In genomic region chr1:38502772-38503171, GRCh38 we compare ENCODE assay signal across 14 cellular contexts.
DNase-seq lines count a peak whose midpoint lies in the region; ATAC-seq and TF ChIP-seq lines count a peak whose summit lies in the region.
"Had no signal": no experiment of that assay in that cellular context is flagged by ENCODE, and none has a peak within 500 bp of the region (broad histone marks: within the 10 kb centered on the region; RNA-seq: fewer than 3 reads in every experiment).

No MANE protein-coding gene starts in this region.

- H3K27ac Mint-ChIP-seq in neural crest cell (ENCODE audit: unreplicated experiment): no peak overlapping the region
- H3K27ac Mint-ChIP-seq: CD8-positive, alpha-beta memory T cell had no signal

- no peak overlapping the region for H3K4me3 Mint-ChIP-seq in neural crest cell
- H3K4me3 Mint-ChIP-seq: CD8-positive, alpha-beta memory T cell had no signal

- H3K27ac ChIP-seq in brain microvascular endothelial cell: no peak overlapping the region
- H3K27ac ChIP-seq: coronary artery, thyroid gland had no signal

- DNase-seq in GM06990 (ENCODE audit: extremely low read depth, insufficient read length) (no peak), LHCN-M2 (ENCODE audit: low read depth) (peak; percentile 5), brain microvascular endothelial cell (no peak), neural crest cell (ENCODE audit: low read depth, low spot score) (peak; percentile 37), NCI-H1092 (lab: John Stamatoyannopoulos, UW) (no peak), G401 (ENCODE audit: low spot score) (no peak)
- no peak for DNase-seq in stimulated activated naive CD4-positive, alpha-beta T cell (lab: John Stamatoyannopoulos, UW)
- DNase-seq: activated naive CD4-positive, alpha-beta T cell treated with anti-CD3 and anti-CD28 coated beads, Interleukin-2, amount 50 U/mL, for 16 hours; CD8-positive, alpha-beta memory T cell; NCI-H1694; T-helper 9 cell; thyroid gland had no signal

- in situ Hi-C loops in brain microvascular endothelial cell (cut with HindIII; ENCODE audit: low pct_ligation_motif_present, low sequenced_read_pairs) (no loop called here), G401 (cut with HindIII; ENCODE audit: low sequenced_read_pairs) (no loop called here)

- no peaks in the 10 kb centered on the region for H3K36me3 Mint-ChIP-seq in neural crest cell (ENCODE audit: low read depth)
- H3K36me3 Mint-ChIP-seq: CD8-positive, alpha-beta memory T cell had no signal

- H3K36me3 ChIP-seq in GM06990 (ENCODE audit: control insufficient read depth, insufficient read depth, low read length) (no peaks in the 10 kb centered on the region), brain microvascular endothelial cell (replicated peaks) (no peaks in the 10 kb centered on the region)
- H3K36me3 ChIP-seq: thyroid gland had no signal

- no peaks in the 10 kb centered on the region for H3K27me3 ChIP-seq in GM06990 (replicated peaks; ENCODE audit: control insufficient read depth, insufficient read depth, low read length)
- H3K27me3 ChIP-seq in brain microvascular endothelial cell (replicated peaks): no peaks in the 10 kb centered on the region
- H3K27me3 ChIP-seq: thyroid gland had no signal

- TF ChIP-seq CTCF in GM06990 (IDR thresholded peaks at IDR 0.05; ENCODE audit: insufficient read depth, low read length, poor library complexity, severe bottlenecking): peak; percentile 50
- TF ChIP-seq CTCF in brain microvascular endothelial cell (IDR thresholded peaks at IDR 0.05; ENCODE audit: low read depth, low read length, missing control alignments): peak; percentile 41
- no peak for TF ChIP-seq CTCF in neural crest cell (conservative IDR thresholded peaks at IDR 0.05)

- H3K4me1 Mint-ChIP-seq in neural crest cell: peaks cover 31% of the 10 kb centered on the region
- H3K4me1 Mint-ChIP-seq: CD8-positive, alpha-beta memory T cell had no signal

- H3K4me3 ChIP-seq in GM06990 (replicated peaks; ENCODE audit: low read depth, low read length) (no peak overlapping the region), brain microvascular endothelial cell (ENCODE audit: low read depth, low read length) (no peak overlapping the region)
- H3K4me3 ChIP-seq: coronary artery, thyroid gland had no signal

- no peak for ATAC-seq in GM18868 (IDR thresholded peaks at IDR 0.05; ENCODE audit: unreplicated experiment)

- H3K9me3 Mint-ChIP-seq in neural crest cell: no peaks in the 10 kb centered on the region
- H3K9me3 Mint-ChIP-seq: CD8-positive, alpha-beta memory T cell had no signal

- no peaks in the 10 kb centered on the region for H3K27me3 Mint-ChIP-seq in neural crest cell (ENCODE audit: low read depth)

Comparison
In these comparisons a context has a peak if more than half of its experiments do, and no peak if none do; other contexts are left out.
1. DNase-seq: peak in LHCN-M2 (single experiment) and neural crest cell (single experiment); none in GM06990 (single experiment), brain microvascular endothelial cell (single experiment), NCI-H1092 (single experiment), stimulated activated naive CD4-positive, alpha-beta T cell (0 of 6) and G401 (single experiment).